ENCODE assay signal across 9 cellular contexts in genomic region chr17:45345554-45346254, GRCh38. TPM values are rescaled to one million over a fixed set of nuclear protein-coding genes. Genes with fewer than 3 reads are reported as not detected.
DNase-seq lines count a peak whose midpoint lies in the region; ATAC-seq, FAIRE-seq and TF ChIP-seq lines count a peak whose summit lies in the region.
"Had no signal": no experiment of that assay in that cellular context is flagged by ENCODE, and none has a peak within 500 bp of the region (broad histone marks: within the 10 kb centered on the region; RNA-seq: fewer than 3 reads in every experiment).

No MANE protein-coding gene starts in this region.

- H3K36me3 Mint-ChIP-seq in Caco-2 (ENCODE audit: insufficient read depth, unreplicated experiment): no peaks in the 10 kb centered on the region

- no peaks in the 10 kb centered on the region for H3K9me3 Mint-ChIP-seq in Caco-2 (ENCODE audit: unreplicated experiment)
- H3K9me3 Mint-ChIP-seq: neural crest cell had no signal

- H3K4me1 ChIP-seq in Caco-2: no peaks in the 10 kb centered on the region; the same call in 1 of the 2 replicates

- intact Hi-C loops in Caco-2 (cut with micrococcal nuclease; ENCODE audit: unreplicated experiment): no loop called here
- intact Hi-C loops in sciatic nerve (cut with DNase I): no loop called here

- no peak for FAIRE-seq in D721Med (lab: Jason Lieb, UNC)

- no peak overlapping the region for H3K27ac Mint-ChIP-seq in Caco-2 (ENCODE audit: unreplicated experiment)

- no peak overlapping the region for H3K4me3 ChIP-seq in Caco-2 (ENCODE audit: low read depth, low read length)
- no peak overlapping the region for H3K4me3 ChIP-seq in fibroblast of pulmonary artery (replicated peaks; ENCODE audit: low read depth, low read length)

- CTCF ChIA-PET in Caco-2 (lab: Charles Lee): interaction anchor here (1.1 to 1.5 kb wide), 2 partner anchors 29 to 68 kb away, joined by 3 to 5 read pairs; partner anchors contain the start of gene MAP3K14

- peaks cover 10% of the 10 kb centered on the region for H3K4me1 Mint-ChIP-seq in Caco-2 (ENCODE audit: low read depth, unreplicated experiment)

- POLR2A ChIA-PET in Caco-2 (lab: Charles Lee): interaction anchor here (1.1 kb wide), 1 partner anchor 29 kb away, joined by 4 read pairs; the partner anchor contains the start of gene MAP3K14

- H3K4me3 Mint-ChIP-seq in Caco-2 (ENCODE audit: unreplicated experiment): no peak overlapping the region
- H3K4me3 Mint-ChIP-seq: neural crest cell had no signal

- peaks cover 3% of the 10 kb centered on the region for H3K27me3 Mint-ChIP-seq in Caco-2 (ENCODE audit: insufficient read depth, unreplicated experiment)

- no peaks in the 10 kb centered on the region for H3K36me3 ChIP-seq in Caco-2 (ENCODE audit: control insufficient read depth, insufficient read depth, low read length)

- H3K9me3 ChIP-seq in Caco-2: 0 out of 2 replicates have a peak, but pooled peaks cover 2% of the 10 kb centered on the region

- no peaks in the 10 kb centered on the region for H3K27me3 ChIP-seq in Caco-2 (replicated peaks; ENCODE audit: control insufficient read depth, insufficient read depth, low read length)

- peak; percentile 83 for ATAC-seq in sciatic nerve

- BruUV-seq in Caco-2 (replicated peaks; lab: Mats Ljungman, UMichigan): no TSS peak

- DNase-seq in Caco-2: peak; percentile 1 to 13
- DNase-seq in OCI-M1 (lab: John Stamatoyannopoulos, UW): peak; percentile 98
- peak; percentile 93 for DNase-seq in fibroblast of pulmonary artery (ENCODE audit: low read depth)
- peak; percentile 49 for DNase-seq in sciatic nerve (ENCODE audit: low spot score)
- no peak for DNase-seq in stimulated activated CD8-positive, alpha-beta memory T cell treated with anti-CD3 and anti-CD28 coated beads, Interleukin-4, amount 100 ng/mL, for 48 hours
- no peak for DNase-seq in D721Med (ENCODE audit: insufficient read length, low spot score)
- no peak for DNase-seq in stimulated activated CD4-positive, alpha-beta T cell treated with anti-CD3 and anti-CD28 coated beads, Interleukin-1b, Interleukin-23, amount 100 ng/mL, for 48 hours
- DNase-seq in SHP77 treated with DMSO at 0.1 percent for 48 hours (lab: John Stamatoyannopoulos, UW): no peak

- TF ChIP-seq CTCF in Caco-2 (IDR thresholded peaks at IDR 0.05; ENCODE audit: insufficient read depth in 1 of 2, low read depth in 1 of 2, low read length in 1 of 2, severe bottlenecking in 1 of 2, unreplicated experiment in 1 of 2) (no peak), fibroblast of pulmonary artery (IDR thresholded peaks at IDR 0.05; ENCODE audit: low read length, missing control alignments) (no peak), D721Med (IDR thresholded peaks at IDR 0.05; ENCODE audit: insufficient read depth, missing control alignments) (no peak)

RNA-seq across cellular contexts. Expression of gene MAP3K14, which starts 28.9 kb away (rescaled TPM):
- total RNA-seq in Caco-2 (2022): 10.0 and 11.7 TPM in 2 replicates
- total RNA-seq in sciatic nerve: 19.1 TPM

Comparison
In these comparisons a context has a peak if more than half of its experiments do, and no peak if none do; other contexts are left out.
1. DNase-seq: peak in Caco-2 (2 of 2), OCI-M1 (single experiment), fibroblast of pulmonary artery (single experiment) and sciatic nerve (single experiment); none in stimulated activated CD8-positive, alpha-beta memory T cell treated with anti-CD3 and anti-CD28 coated beads, Interleukin-4, amount 100 ng/mL, for 48 hours (single experiment), D721Med (single experiment), stimulated activated CD4-positive, alpha-beta T cell treated with anti-CD3 and anti-CD28 coated beads, Interleukin-1b, Interleukin-23, amount 100 ng/mL, for 48 hours (single experiment) and SHP77 treated with DMSO at 0.1 percent for 48 hours (single experiment).